Comparison of ENCODE assay signal across 1 cellular context in the genomic region with DNA sequence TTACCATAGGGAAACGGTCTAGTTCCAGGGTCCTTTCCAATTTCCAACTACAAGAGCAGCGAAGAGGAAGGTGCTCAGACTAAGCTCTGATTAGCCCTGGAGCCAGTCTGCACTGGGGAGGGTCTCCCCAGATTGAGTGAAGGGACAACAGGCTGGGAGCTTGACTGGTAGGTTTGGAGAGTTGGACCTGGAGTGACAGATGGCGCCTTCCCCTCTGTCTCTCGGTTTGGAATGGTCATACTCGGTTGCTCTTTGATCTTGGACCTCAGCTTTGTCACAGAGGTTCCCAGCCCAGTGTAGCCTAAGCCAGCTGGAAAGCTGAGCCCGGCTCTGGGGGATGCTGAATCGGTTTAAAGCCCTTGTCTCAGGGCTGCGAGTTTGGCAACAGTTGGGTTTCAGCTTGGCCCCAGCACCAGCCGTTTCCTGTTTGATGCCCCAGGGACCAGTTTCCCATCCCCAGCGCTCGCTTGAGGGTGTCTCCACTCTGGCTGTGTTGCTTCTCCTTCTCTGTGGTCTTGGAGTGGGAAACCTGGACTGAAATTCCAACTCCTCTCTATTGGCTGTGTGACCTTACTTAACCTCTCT.
TF ChIP-seq lines count a peak whose summit lies in the region.

No MANE protein-coding gene starts in this region.

TF ChIP-seq in HepG2, 621 proteins besides CTCF, POLR2A, EP300 and RAD21 (continued from another document):
- TF ChIP-seq, protein P1, sequence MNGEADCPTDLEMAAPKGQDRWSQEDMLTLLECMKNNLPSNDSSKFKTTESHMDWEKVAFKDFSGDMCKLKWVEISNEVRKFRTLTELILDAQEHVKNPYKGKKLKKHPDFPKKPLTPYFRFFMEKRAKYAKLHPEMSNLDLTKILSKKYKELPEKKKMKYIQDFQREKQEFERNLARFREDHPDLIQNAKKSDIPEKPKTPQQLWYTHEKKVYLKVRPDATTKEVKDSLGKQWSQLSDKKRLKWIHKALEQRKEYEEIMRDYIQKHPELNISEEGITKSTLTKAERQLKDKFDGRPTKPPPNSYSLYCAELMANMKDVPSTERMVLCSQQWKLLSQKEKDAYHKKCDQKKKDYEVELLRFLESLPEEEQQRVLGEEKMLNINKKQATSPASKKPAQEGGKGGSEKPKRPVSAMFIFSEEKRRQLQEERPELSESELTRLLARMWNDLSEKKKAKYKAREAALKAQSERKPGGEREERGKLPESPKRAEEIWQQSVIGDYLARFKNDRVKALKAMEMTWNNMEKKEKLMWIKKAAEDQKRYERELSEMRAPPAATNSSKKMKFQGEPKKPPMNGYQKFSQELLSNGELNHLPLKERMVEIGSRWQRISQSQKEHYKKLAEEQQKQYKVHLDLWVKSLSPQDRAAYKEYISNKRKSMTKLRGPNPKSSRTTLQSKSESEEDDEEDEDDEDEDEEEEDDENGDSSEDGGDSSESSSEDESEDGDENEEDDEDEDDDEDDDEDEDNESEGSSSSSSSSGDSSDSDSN (CRISPR knock-in tag; IDR thresholded peaks at IDR 0.05): peak; percentile 61
- TF ChIP-seq PPARG (CRISPR knock-in tag; conservative IDR thresholded peaks at IDR 0.05) (0 out of 2 replicates have a peak, but pooled peaks have one; percentile 11), ZNF101 (CRISPR knock-in tag; IDR thresholded peaks at IDR 0.05; ENCODE audit: borderline replicate concordance, low read depth) (no peak), SP4 (CRISPR knock-in tag; IDR thresholded peaks at IDR 0.05) (no peak), NR3C1 (CRISPR knock-in tag; IDR thresholded peaks at IDR 0.05) (no peak), ZBTB7B (CRISPR knock-in tag; IDR thresholded peaks at IDR 0.05) (peak; percentile 20; the same call in 1 of the 2 replicates), RXRB (CRISPR knock-in tag; IDR thresholded peaks at IDR 0.05; ENCODE audit: borderline replicate concordance) (0 out of 2 replicates have a peak, but pooled peaks have one; percentile 17), PLRG1 (conservative IDR thresholded peaks at IDR 0.05) (no peak), HHEX (CRISPR knock-in tag; IDR thresholded peaks at IDR 0.05) (0 out of 2 replicates have a peak, but pooled peaks have one; percentile 5)
- TF ChIP-seq, protein P2, sequence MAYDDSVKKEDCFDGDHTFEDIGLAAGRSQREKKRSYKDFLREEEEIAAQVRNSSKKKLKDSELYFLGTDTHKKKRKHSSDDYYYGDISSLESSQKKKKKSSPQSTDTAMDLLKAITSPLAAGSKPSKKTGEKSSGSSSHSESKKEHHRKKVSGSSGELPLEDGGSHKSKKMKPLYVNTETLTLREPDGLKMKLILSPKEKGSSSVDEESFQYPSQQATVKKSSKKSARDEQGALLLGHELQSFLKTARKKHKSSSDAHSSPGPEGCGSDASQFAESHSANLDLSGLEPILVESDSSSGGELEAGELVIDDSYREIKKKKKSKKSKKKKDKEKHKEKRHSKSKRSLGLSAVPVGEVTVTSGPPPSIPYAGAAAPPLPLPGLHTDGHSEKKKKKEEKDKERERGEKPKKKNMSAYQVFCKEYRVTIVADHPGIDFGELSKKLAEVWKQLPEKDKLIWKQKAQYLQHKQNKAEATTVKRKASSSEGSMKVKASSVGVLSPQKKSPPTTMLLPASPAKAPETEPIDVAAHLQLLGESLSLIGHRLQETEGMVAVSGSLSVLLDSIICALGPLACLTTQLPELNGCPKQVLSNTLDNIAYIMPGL (CRISPR knock-in tag; IDR thresholded peaks at IDR 0.05; ENCODE audit: borderline replicate concordance in 1 of 2, low read depth in 1 of 2): peak in 1 of 2 experiments; percentile 30; a peak in 1 of 4 replicates
- TF ChIP-seq, protein P3, sequence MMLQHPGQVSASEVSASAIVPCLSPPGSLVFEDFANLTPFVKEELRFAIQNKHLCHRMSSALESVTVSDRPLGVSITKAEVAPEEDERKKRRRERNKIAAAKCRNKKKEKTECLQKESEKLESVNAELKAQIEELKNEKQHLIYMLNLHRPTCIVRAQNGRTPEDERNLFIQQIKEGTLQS (CRISPR knock-in tag; IDR thresholded peaks at IDR 0.05): no peak
- TF ChIP-seq, protein P4, sequence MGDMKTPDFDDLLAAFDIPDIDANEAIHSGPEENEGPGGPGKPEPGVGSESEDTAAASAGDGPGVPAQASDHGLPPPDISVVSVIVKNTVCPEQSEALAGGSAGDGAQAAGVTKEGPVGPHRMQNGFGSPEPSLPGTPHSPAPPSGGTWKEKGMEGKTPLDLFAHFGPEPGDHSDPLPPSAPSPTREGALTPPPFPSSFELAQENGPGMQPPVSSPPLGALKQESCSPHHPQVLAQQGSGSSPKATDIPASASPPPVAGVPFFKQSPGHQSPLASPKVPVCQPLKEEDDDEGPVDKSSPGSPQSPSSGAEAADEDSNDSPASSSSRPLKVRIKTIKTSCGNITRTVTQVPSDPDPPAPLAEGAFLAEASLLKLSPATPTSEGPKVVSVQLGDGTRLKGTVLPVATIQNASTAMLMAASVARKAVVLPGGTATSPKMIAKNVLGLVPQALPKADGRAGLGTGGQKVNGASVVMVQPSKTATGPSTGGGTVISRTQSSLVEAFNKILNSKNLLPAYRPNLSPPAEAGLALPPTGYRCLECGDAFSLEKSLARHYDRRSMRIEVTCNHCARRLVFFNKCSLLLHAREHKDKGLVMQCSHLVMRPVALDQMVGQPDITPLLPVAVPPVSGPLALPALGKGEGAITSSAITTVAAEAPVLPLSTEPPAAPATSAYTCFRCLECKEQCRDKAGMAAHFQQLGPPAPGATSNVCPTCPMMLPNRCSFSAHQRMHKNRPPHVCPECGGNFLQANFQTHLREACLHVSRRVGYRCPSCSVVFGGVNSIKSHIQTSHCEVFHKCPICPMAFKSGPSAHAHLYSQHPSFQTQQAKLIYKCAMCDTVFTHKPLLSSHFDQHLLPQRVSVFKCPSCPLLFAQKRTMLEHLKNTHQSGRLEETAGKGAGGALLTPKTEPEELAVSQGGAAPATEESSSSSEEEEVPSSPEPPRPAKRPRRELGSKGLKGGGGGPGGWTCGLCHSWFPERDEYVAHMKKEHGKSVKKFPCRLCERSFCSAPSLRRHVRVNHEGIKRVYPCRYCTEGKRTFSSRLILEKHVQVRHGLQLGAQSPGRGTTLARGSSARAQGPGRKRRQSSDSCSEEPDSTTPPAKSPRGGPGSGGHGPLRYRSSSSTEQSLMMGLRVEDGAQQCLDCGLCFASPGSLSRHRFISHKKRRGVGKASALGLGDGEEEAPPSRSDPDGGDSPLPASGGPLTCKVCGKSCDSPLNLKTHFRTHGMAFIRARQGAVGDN (CRISPR knock-in tag; IDR thresholded peaks at IDR 0.05): peak; percentile 49
- TF ChIP-seq, protein P5, sequence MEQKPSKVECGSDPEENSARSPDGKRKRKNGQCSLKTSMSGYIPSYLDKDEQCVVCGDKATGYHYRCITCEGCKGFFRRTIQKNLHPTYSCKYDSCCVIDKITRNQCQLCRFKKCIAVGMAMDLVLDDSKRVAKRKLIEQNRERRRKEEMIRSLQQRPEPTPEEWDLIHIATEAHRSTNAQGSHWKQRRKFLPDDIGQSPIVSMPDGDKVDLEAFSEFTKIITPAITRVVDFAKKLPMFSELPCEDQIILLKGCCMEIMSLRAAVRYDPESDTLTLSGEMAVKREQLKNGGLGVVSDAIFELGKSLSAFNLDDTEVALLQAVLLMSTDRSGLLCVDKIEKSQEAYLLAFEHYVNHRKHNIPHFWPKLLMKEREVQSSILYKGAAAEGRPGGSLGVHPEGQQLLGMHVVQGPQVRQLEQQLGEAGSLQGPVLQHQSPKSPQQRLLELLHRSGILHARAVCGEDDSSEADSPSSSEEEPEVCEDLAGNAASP (CRISPR knock-in tag; IDR thresholded peaks at IDR 0.05; ENCODE audit: borderline replicate concordance): 0 out of 2 replicates have a peak, but pooled peaks have one; percentile 44
